8 cellular contexts compared by ENCODE assay signal in the genomic region with DNA sequence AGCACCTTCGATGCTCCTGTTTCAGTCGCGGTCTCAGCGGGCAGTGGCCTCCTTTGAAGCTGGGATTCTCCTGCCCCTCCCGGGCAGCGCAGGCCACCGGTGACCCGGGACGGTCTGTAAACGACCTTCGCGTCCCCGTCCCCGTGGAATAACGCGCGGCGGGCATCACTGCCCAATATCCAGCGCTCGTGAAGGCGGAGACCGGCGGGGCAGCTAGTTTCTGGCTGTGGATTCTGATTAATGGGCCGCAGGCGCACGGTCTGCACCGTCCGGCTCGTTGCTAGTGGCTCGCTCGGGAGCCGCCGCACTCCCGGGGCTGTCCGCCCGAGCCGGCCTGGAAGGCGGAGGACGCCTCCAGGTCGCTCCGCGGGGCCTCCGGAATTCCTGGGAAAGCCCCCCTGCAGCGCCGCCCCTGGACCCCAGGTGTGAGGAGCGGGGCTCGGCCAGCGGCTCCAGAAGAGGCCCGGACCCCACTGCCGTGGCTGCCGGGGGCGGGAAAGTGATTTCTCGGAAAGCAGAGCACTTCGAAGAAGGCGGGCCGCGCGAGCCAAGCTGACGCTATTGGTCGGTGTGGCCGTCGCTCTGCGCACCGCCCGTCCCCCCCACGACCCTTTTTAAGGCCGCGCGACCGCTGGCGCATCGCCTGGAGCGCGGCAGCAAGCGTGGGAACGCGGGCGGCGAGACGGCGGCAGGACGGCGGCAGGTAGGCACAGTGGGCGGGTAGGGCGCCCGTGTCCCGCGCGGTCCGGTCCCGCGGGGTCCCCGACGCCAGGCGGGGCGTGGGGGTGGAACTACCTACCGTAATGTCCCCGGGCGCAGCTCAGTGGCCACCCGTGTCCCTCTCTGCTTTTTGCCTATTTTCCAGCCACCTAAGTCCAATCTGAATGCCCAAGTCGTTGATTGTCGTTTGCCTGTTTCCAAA.
DNase-seq lines count a peak whose midpoint lies in the region; ATAC-seq lines count a peak whose summit lies in the region.

Gene IRF8 (plus strand): TSS at position 642 of the 922 bp plus-strand sequence. CDS start 3,854 bp downstream, outside the sequence.

- peak within 1 kb of the TSS; percentile 60 for H3K27ac ChIP-seq in muscle layer of colon (ENCODE audit: low read depth, low read length)

- H3K9ac ChIP-seq in muscle layer of colon (ENCODE audit: low read length): no peak within 1 kb of the TSS

- H3K9me3 Mint-ChIP-seq in effector memory CD8-positive, alpha-beta T cell: no peaks in the 10 kb centered on the region

- H3K36me3 ChIP-seq in muscle layer of colon (ENCODE audit: insufficient read depth, low read length): no peaks in the 10 kb centered on the region

- peak within 1 kb of the TSS; percentile 78 to 82 for H3K4me3 Mint-ChIP-seq in effector memory CD8-positive, alpha-beta T cell

- H3K36me3 Mint-ChIP-seq in effector memory CD8-positive, alpha-beta T cell (ENCODE audit: insufficient read depth): peaks cover 10% of the 10 kb centered on the region

- no peaks in the 10 kb centered on the region for H3K9me3 ChIP-seq in muscle layer of colon (ENCODE audit: low read length)

- peaks cover 11 to 19% of the 10 kb centered on the region in 2 donors for H3K27me3 Mint-ChIP-seq in effector memory CD8-positive, alpha-beta T cell

- ATAC-seq in HG03571 (IDR thresholded peaks at IDR 0.05; ENCODE audit: unreplicated experiment): peak; percentile 40
- ATAC-seq in effector memory CD8-positive, alpha-beta T cell (replicated peaks): peak; percentile 68

- DNase-seq in NCI-H2227 (lab: John Stamatoyannopoulos, UW; ENCODE audit: unreplicated experiment) (peak; percentile 37), NCI-H2227 treated with DMSO at 0.1 percent for 48 hours (lab: John Stamatoyannopoulos, UW) (no peak), NCI-H2107 (lab: John Stamatoyannopoulos, UW) (no peak)
- peak; percentile 94 for DNase-seq in activated CD8-positive, alpha-beta memory T cell treated with anti-CD3 and anti-CD28 coated beads for 24 hours
- peak; percentile 56 to 63 (median 63) for DNase-seq in effector memory CD8-positive, alpha-beta T cell
- peak; percentile 58 for DNase-seq in stimulated activated CD8-positive, alpha-beta memory T cell treated with anti-CD3 and anti-CD28 coated beads, Interleukin-7, amount 100 ng/mL, for 24 hours (ENCODE audit: low read depth)

- H3K27ac Mint-ChIP-seq in effector memory CD8-positive, alpha-beta T cell: peak within 1 kb of the TSS; percentile 17 to 45

- H3K4me1 ChIP-seq in muscle layer of colon (ENCODE audit: insufficient read depth, low read length): peaks cover 3% of the 10 kb centered on the region

- peak within 1 kb of the TSS; percentile 49 to 62 for H3K4me3 ChIP-seq in muscle layer of colon (ENCODE audit: low read depth in 1 of 2, low read length in 2 of 2)

- H3K4me1 Mint-ChIP-seq in effector memory CD8-positive, alpha-beta T cell (ENCODE audit: low read depth in 2 of 2): peaks cover 38% of the 10 kb centered on the region in 2 donors

- H3K27me3 ChIP-seq in muscle layer of colon (ENCODE audit: control insufficient read depth in 1 of 2, insufficient read depth in 2 of 2, low read length in 2 of 2): peaks cover 0 to 30% of the 10 kb centered on the region in 2 donors

Comparison
In these comparisons a context has a peak if more than half of its experiments do, and no peak if none do; other contexts are left out.
1. DNase-seq: peak in NCI-H2227 (single experiment), activated CD8-positive, alpha-beta memory T cell treated with anti-CD3 and anti-CD28 coated beads for 24 hours (single experiment), effector memory CD8-positive, alpha-beta T cell (3 of 3) and stimulated activated CD8-positive, alpha-beta memory T cell treated with anti-CD3 and anti-CD28 coated beads, Interleukin-7, amount 100 ng/mL, for 24 hours (single experiment); none in NCI-H2227 treated with DMSO at 0.1 percent for 48 hours (single experiment) and NCI-H2107 (single experiment).